Comparison of ENCODE assay signal across 10 cellular contexts in genomic region chr1:110083453-110084225, GRCh38. TPM values are rescaled to one million over a fixed set of nuclear protein-coding genes. Genes with fewer than 3 reads are reported as not detected.
DNase-seq lines count a peak whose midpoint lies in the region; ATAC-seq and TF ChIP-seq lines count a peak whose summit lies in the region.
"Had no signal": no experiment of that assay in that cellular context is flagged by ENCODE, and none has a peak within 500 bp of the region (broad histone marks: within the 10 kb centered on the region; RNA-seq: fewer than 3 reads in every experiment).

No MANE protein-coding gene starts in this region.

- H3K27ac Mint-ChIP-seq in Caco-2 (ENCODE audit: unreplicated experiment) = no peak overlapping the region

- H3K27ac ChIP-seq in Peyer's patch = peak overlapping the region; percentile 11 to 74 (median 57)
- H3K27ac ChIP-seq in heart right ventricle = peak overlapping the region in 7 of 10 donors; percentile 6 to 75 (median 49)
- peak overlapping the region; percentile 79 for H3K27ac ChIP-seq in rectal smooth muscle tissue (ENCODE audit: low read depth, low read length)
- H3K27ac ChIP-seq: KMS-11 had no signal

- peak in 6 of 8 donors; percentile 21 to 53 (median 35) for ATAC-seq in heart right ventricle
- no peak for ATAC-seq in HG03378 (IDR thresholded peaks at IDR 0.05; ENCODE audit: unreplicated experiment)

- no peak overlapping the region for H3K4me3 ChIP-seq in Caco-2 (ENCODE audit: low read depth, low read length)
- H3K4me3 ChIP-seq in Peyer's patch = peak overlapping the region; percentile 36 to 74 (median 65)
- peak overlapping the region; percentile 59 to 80 (median 68) for H3K4me3 ChIP-seq in heart right ventricle
- peak overlapping the region; percentile 67 for H3K4me3 ChIP-seq in rectal smooth muscle tissue (ENCODE audit: low read length)

- BruUV-seq in Caco-2 (replicated peaks; lab: Mats Ljungman, UMichigan) = no TSS peak

- CTCF ChIA-PET in Caco-2 (lab: Charles Lee) = no interaction called here

- H3K9ac ChIP-seq in rectal smooth muscle tissue (ENCODE audit: low read length) = peak overlapping the region; percentile 33
- H3K9ac ChIP-seq: KMS-11 had no signal

- H3K36me3 Mint-ChIP-seq in Caco-2 (ENCODE audit: insufficient read depth, unreplicated experiment) = no peaks in the 10 kb centered on the region

- H3K9me3 Mint-ChIP-seq in Caco-2 (ENCODE audit: unreplicated experiment) = no peaks in the 10 kb centered on the region

- WGBS in heart right ventricle, 2 donors = 12 to 20% methylated on average over 47 of the region's 47 CpGs

- no peaks in the 10 kb centered on the region for H3K4me1 Mint-ChIP-seq in Caco-2 (ENCODE audit: low read depth, unreplicated experiment)

- TF ChIP-seq POLR2A in Peyer's patch (IDR thresholded peaks at IDR 0.05) = no peak

- H3K36me3 ChIP-seq in Caco-2 (ENCODE audit: control insufficient read depth, insufficient read depth, low read length) (no peaks in the 10 kb centered on the region), Peyer's patch (no peaks in the 10 kb centered on the region), heart right ventricle (no peaks in the 10 kb centered on the region), rectal smooth muscle tissue (ENCODE audit: control insufficient read depth, insufficient read depth, low read length) (no peaks in the 10 kb centered on the region)

- DNase-seq in Caco-2 (no peak), Peyer's patch (no peak), heart right ventricle (no peak), NCI-H1694 treated with DMSO at 0.1 percent for 48 hours (lab: John Stamatoyannopoulos, UW) (no peak), cerebellum (ENCODE audit: low spot score) (no peak)
- DNase-seq in stimulated activated CD4-positive, alpha-beta T cell treated with anti-CD3 and anti-CD28 coated beads, Interleukin-1b, Interleukin-23, amount 100 ng/mL, for 48 hours = no peak

- intact Hi-C loops in Caco-2 (cut with micrococcal nuclease; ENCODE audit: unreplicated experiment) (no loop called here), heart right ventricle (cut with DNase I) (no loop called here)

- peak overlapping the region; percentile 63 for H3K4me3 Mint-ChIP-seq in Caco-2 (ENCODE audit: unreplicated experiment)

- TF ChIP-seq CTCF in Caco-2 (IDR thresholded peaks at IDR 0.05; ENCODE audit: insufficient read depth in 1 of 2, low read depth in 1 of 2, low read length in 1 of 2, severe bottlenecking in 1 of 2, unreplicated experiment in 1 of 2) = no peak
- TF ChIP-seq CTCF in Peyer's patch (IDR thresholded peaks at IDR 0.05) = no peak
- no peak for TF ChIP-seq CTCF in heart right ventricle (IDR thresholded peaks at IDR 0.05)

- H3K4me1 ChIP-seq in Caco-2 = no peaks in the 10 kb centered on the region
- peaks cover 0 to 15% (median 3%) of the 10 kb centered on the region in 4 donors for H3K4me1 ChIP-seq in Peyer's patch
- H3K4me1 ChIP-seq in heart right ventricle = peaks cover 11 to 32% (median 18%) of the 10 kb centered on the region in 9 donors
- H3K4me1 ChIP-seq in rectal smooth muscle tissue (ENCODE audit: control insufficient read depth, insufficient read depth, low read length) = no peaks in the 10 kb centered on the region

- no peaks in the 10 kb centered on the region for H3K27me3 ChIP-seq in Caco-2 (replicated peaks; ENCODE audit: control insufficient read depth, insufficient read depth, low read length)
- H3K27me3 ChIP-seq in Peyer's patch = peaks cover 0 to 8% of the 10 kb centered on the region in 2 donors
- peaks cover 0 to 68% (median 44%) of the 10 kb centered on the region in 7 donors for H3K27me3 ChIP-seq in heart right ventricle
- peaks cover 4% of the 10 kb centered on the region for H3K27me3 ChIP-seq in rectal smooth muscle tissue (ENCODE audit: control insufficient read depth, insufficient read depth, low read length)

- peaks cover 9% of the 10 kb centered on the region for H3K27me3 Mint-ChIP-seq in Caco-2 (ENCODE audit: insufficient read depth, unreplicated experiment)

- H3K9me3 ChIP-seq in Caco-2 (no peaks in the 10 kb centered on the region), Peyer's patch (no peaks in the 10 kb centered on the region), heart right ventricle (no peaks in the 10 kb centered on the region)

- POLR2A ChIA-PET in Caco-2 (lab: Charles Lee) = no interaction called here

RNA-seq across cellular contexts. Expression of gene ALX3, which starts 13.2 kb away (rescaled TPM):
- not detected in 2 replicates for total RNA-seq in Caco-2 (2022)
- total RNA-seq in Peyer's patch = not detected
- total RNA-seq in heart right ventricle = not detected
- under 1 TPM in 1 of 2 donors, not detected in 1; 0.04 TPM for polyA plus RNA-seq in heart right ventricle
- not detected for total RNA-seq in cerebellum
- total RNA-seq: liver had no signal
- polyA plus RNA-seq: liver had no signal

RNA-seq across cellular contexts. Expression of gene UBL4B, which starts 28.6 kb away (rescaled TPM):
- not detected in 2 replicates for total RNA-seq in Caco-2 (2022)
- total RNA-seq in Peyer's patch = not detected
- total RNA-seq in heart right ventricle = not detected
- polyA plus RNA-seq in heart right ventricle = not detected
- not detected for total RNA-seq in cerebellum
- total RNA-seq: liver had no signal
- polyA plus RNA-seq: liver had no signal

RNA-seq across cellular contexts. Expression of gene STRIP1, which starts 49.2 kb away (rescaled TPM):
- 32.8 and 36.1 TPM in 2 replicates for total RNA-seq in Caco-2 (2022)
- total RNA-seq in Peyer's patch = 100 to 1,000 TPM in 2 of 4 donors, 10 to 100 TPM in 2; 25.6 to 117 (median 95.1) TPM
- 10 to 100 TPM; 13.9 to 23.2 (median 18.9) TPM for total RNA-seq in heart right ventricle
- 10 to 100 TPM; 10.3 to 12.3 TPM for polyA plus RNA-seq in heart right ventricle
- total RNA-seq in cerebellum = 112 TPM
